16 cellular contexts compared by ENCODE assay signal in genomic region chr3:196320110-196320509, GRCh38. TPM values are rescaled to one million over a fixed set of nuclear protein-coding genes. Genes with fewer than 3 reads are reported as not detected.
A peak's percentile ranks its signal among the peaks of the same experiment; 100 is the strongest.
DNase-seq lines count a peak whose midpoint lies in the region; TF ChIP-seq lines count a peak whose summit lies in the region.
"Had no signal": no experiment of that assay in that cellular context is flagged by ENCODE, and none has a peak within 500 bp of the region (broad histone marks: within the 10 kb centered on the region; RNA-seq: fewer than 3 reads in every experiment).

No MANE protein-coding gene starts in this region.

- no peak overlapping the region for H3K27ac ChIP-seq in HUES6 (ENCODE audit: low read depth, low read length)
- peak overlapping the region; percentile 65 for H3K27ac ChIP-seq in mammary epithelial cell (ENCODE audit: insufficient read depth, low read depth, low read length)
- peak overlapping the region; percentile 24 for H3K27ac ChIP-seq in mesenchymal stem cell (ENCODE audit: low read length, poor library complexity, severe bottlenecking)
- H3K27ac ChIP-seq in transverse colon: no peak overlapping the region
- H3K27ac ChIP-seq: adrenal gland, SK-N-MC, stomach had no signal

- H4K8ac ChIP-seq in mesenchymal stem cell (ENCODE audit: low read length): peak overlapping the region; percentile 33

- H3K14ac ChIP-seq in mesenchymal stem cell (ENCODE audit: low read length in 2 of 2): peak overlapping the region in 1 of 2 experiments; percentile 1

- CTCF ChIA-PET in mammary epithelial cell (lab: Charles Lee; ENCODE audit: low non-redundant PET): no interaction called here

- no peaks in the 10 kb centered on the region for H3K27me3 ChIP-seq in HUES6 (ENCODE audit: control insufficient read depth, insufficient read depth, low read length)
- H3K27me3 ChIP-seq in mammary epithelial cell (ENCODE audit: insufficient read depth, low read length): no peaks in the 10 kb centered on the region
- H3K27me3 ChIP-seq in mesenchymal stem cell (ENCODE audit: control insufficient read depth in 1 of 2, insufficient read depth in 1 of 2, low read length in 2 of 2): no peaks in the 10 kb centered on the region
- H3K27me3 ChIP-seq in transverse colon: no peaks in the 10 kb centered on the region
- H3K27me3 ChIP-seq: adrenal gland, stomach had no signal

- H2AFZ ChIP-seq in mammary epithelial cell (ENCODE audit: low read depth, low read length) (peak overlapping the region; percentile 74), mesenchymal stem cell (ENCODE audit: low read depth, low read length) (no peak overlapping the region)

- peak overlapping the region in 1 of 2 experiments; percentile 76 for H2BK12ac ChIP-seq in mesenchymal stem cell (ENCODE audit: low read length in 2 of 2)

- BruUV-seq in mammary epithelial cell (replicated peaks; lab: Mats Ljungman, UMichigan): no TSS peak

- DNase-seq in NCI-H510A treated with DMSO at 0.1 percent for 48 hours (lab: John Stamatoyannopoulos, UW) (peak; percentile 4), NCI-H510A (lab: John Stamatoyannopoulos, UW) (no peak), mammary epithelial cell (peak; percentile 88), mesenchymal stem cell (no peak), activated gamma-delta T cell treated with Interleukin-2 at 50 U/mL for 16 hours (no peak), transverse colon (no peak), SHP77 (lab: John Stamatoyannopoulos, UW) (no peak)
- DNase-seq: activated CD4-positive, alpha-beta T cell treated with anti-CD3 and anti-CD28 coated beads, Interleukin-2, amount 10 ng/mL, durations not matched to agents 7 days and 5 days; activated T-cell treated with anti-CD3 and anti-CD28 coated beads, Interleukin-2, amount 50 U/mL, for 48 hours; adrenal gland; NCI-H446; OCI-M1; stomach had no signal

- dilution Hi-C loops in mammary epithelial cell (cut with HindIII; ENCODE audit: low sequenced_read_pairs): no loop called here

- H3K4me2 ChIP-seq in mammary epithelial cell (ENCODE audit: insufficient read depth, low read depth, low read length): no peak overlapping the region
- no peak overlapping the region for H3K4me2 ChIP-seq in mesenchymal stem cell (ENCODE audit: low read length, poor library complexity, severe bottlenecking)

- no peak for TF ChIP-seq CTCF in mammary epithelial cell (conservative IDR thresholded peaks at IDR 0.05 in 1 of 2, IDR thresholded peaks at IDR 0.05 in 1 of 2; ENCODE audit: extremely low read depth in 1 of 2, insufficient read depth in 1 of 2, low read depth in 1 of 2, low read length in 2 of 2)
- no peak for TF ChIP-seq CTCF in transverse colon (IDR thresholded peaks at IDR 0.05)

- H3K4me1 ChIP-seq in HUES6 (ENCODE audit: control insufficient read depth, insufficient read depth, low read length): peaks cover 3% of the 10 kb centered on the region; the same call in 1 of the 2 replicates
- peaks cover 28% of the 10 kb centered on the region for H3K4me1 ChIP-seq in mammary epithelial cell (ENCODE audit: insufficient read depth, low read length)
- peaks cover 6% of the 10 kb centered on the region for H3K4me1 ChIP-seq in mesenchymal stem cell (ENCODE audit: control insufficient read depth, insufficient read depth, low read depth, low read length)
- peaks cover 0 to 5% (median 2%) of the 10 kb centered on the region in 4 donors for H3K4me1 ChIP-seq in transverse colon
- H3K4me1 ChIP-seq: adrenal gland had no signal

- H4K91ac ChIP-seq in mesenchymal stem cell (ENCODE audit: low read length): peak overlapping the region; percentile 47

- H3K23ac ChIP-seq in mesenchymal stem cell (ENCODE audit: low read length in 2 of 2): no peak overlapping the region

- H3K79me1 ChIP-seq in mesenchymal stem cell (replicated peaks; ENCODE audit: low read length, poor library complexity, severe bottlenecking): peaks cover 4% of the 10 kb centered on the region

- peak overlapping the region; percentile 5 to 92 for H3K4ac ChIP-seq in mesenchymal stem cell (ENCODE audit: low read depth in 1 of 2, low read length in 2 of 2)

- H2BK120ac ChIP-seq in mesenchymal stem cell (ENCODE audit: low read depth, low read length): peak overlapping the region; percentile 27

- H3K36me3 ChIP-seq in HUES6 (ENCODE audit: control insufficient read depth, insufficient read depth, low read length): no peaks in the 10 kb centered on the region; the same call in 1 of the 2 replicates
- no peaks in the 10 kb centered on the region for H3K36me3 ChIP-seq in mammary epithelial cell (ENCODE audit: insufficient read depth, low read length)
- peaks cover 0 to 3% of the 10 kb centered on the region in 2 experiments for H3K36me3 ChIP-seq in mesenchymal stem cell (ENCODE audit: control insufficient read depth in 1 of 2, insufficient read depth in 2 of 2, low read depth in 1 of 2, low read length in 2 of 2)
- no peaks in the 10 kb centered on the region for H3K36me3 ChIP-seq in transverse colon
- H3K36me3 ChIP-seq: adrenal gland, stomach had no signal

- in situ Hi-C loops in mammary epithelial cell (cut with MboI; ENCODE audit: low sequenced_read_pairs in 2 of 2) (no loop called here), transverse colon (cut with MboI; ENCODE audit: low pct_ligation_motif_present in 1 of 4, low pct_unique_long_range_greater_than_20kb in 1 of 4, low sequenced_read_pairs in 3 of 4) (no loop called here)

- no peak overlapping the region for H2BK15ac ChIP-seq in mesenchymal stem cell (ENCODE audit: low read depth, poor library complexity, severe bottlenecking)

- H3K9ac ChIP-seq in HUES6 (ENCODE audit: low read length) (peak overlapping the region; percentile 22), mammary epithelial cell (ENCODE audit: insufficient read depth, low read length) (no peak overlapping the region), mesenchymal stem cell (ENCODE audit: low read length) (no peak overlapping the region)

- H3K4me3 ChIP-seq in HUES6 (ENCODE audit: low read depth, low read length): no peak overlapping the region
- H3K4me3 ChIP-seq in mammary epithelial cell (replicated peaks in 1 of 3; ENCODE audit: insufficient read depth in 1 of 3, low read depth in 2 of 3, low read length in 3 of 3): no peak overlapping the region
- no peak overlapping the region for H3K4me3 ChIP-seq in mesenchymal stem cell (ENCODE audit: insufficient read depth in 1 of 2, low read depth in 1 of 2, low read length in 2 of 2)
- no peak overlapping the region for H3K4me3 ChIP-seq in transverse colon
- H3K4me3 ChIP-seq: adrenal gland, SK-N-MC, stomach had no signal

- TF ChIP-seq EP300 in transverse colon (IDR thresholded peaks at IDR 0.05; ENCODE audit: low read depth): no peak

- peaks cover 20% of the 10 kb centered on the region for H3K79me2 ChIP-seq in mammary epithelial cell (ENCODE audit: insufficient read depth, low read length)

- peak overlapping the region; percentile 26 to 61 for H3K18ac ChIP-seq in mesenchymal stem cell (ENCODE audit: low read depth in 1 of 2, low read length in 2 of 2)

- H4K20me1 ChIP-seq in mammary epithelial cell (ENCODE audit: insufficient read depth, low read length): no peaks in the 10 kb centered on the region

- no peaks in the 10 kb centered on the region for H3K9me3 ChIP-seq in HUES6 (ENCODE audit: control insufficient read depth, insufficient read depth, low read depth, low read length)
- H3K9me3 ChIP-seq in mammary epithelial cell (replicated peaks; ENCODE audit: insufficient read depth, low read length): no peaks in the 10 kb centered on the region
- H3K9me3 ChIP-seq in mesenchymal stem cell (ENCODE audit: control insufficient read depth, low read length): no peaks in the 10 kb centered on the region
- H3K9me3 ChIP-seq in transverse colon: no peaks in the 10 kb centered on the region
- H3K9me3 ChIP-seq: adrenal gland, stomach had no signal

- H2BK5ac ChIP-seq in mesenchymal stem cell (ENCODE audit: low read depth, low read length, poor library complexity, severe bottlenecking): no peak overlapping the region

- H2AK5ac ChIP-seq in mesenchymal stem cell (ENCODE audit: low read length, severe bottlenecking): peak overlapping the region; percentile 8

- no peak for TF ChIP-seq POLR2A in transverse colon (IDR thresholded peaks at IDR 0.05)

- WGBS in mammary epithelial cell (ENCODE audit: low coverage, missing lambda C conversion rate): 50% methylated on average over 2 of the region's 4 CpGs
- 87% methylated on average over 3 of the region's 4 CpGs for WGBS in mesenchymal stem cell
- 50 to 84% methylated on average over 2 to 4 of the region's 4 CpGs for WGBS in transverse colon (ENCODE audit: low coverage in 1 of 2), 2 donors

- intact Hi-C loops in mammary epithelial cell (cut with micrococcal nuclease) (no loop called here), transverse colon (cut with DNase I; ENCODE audit: low total_unique reads) (no loop called here)

RNA-seq across cellular contexts. Expression of gene DYNLT2B, which starts 2.1 kb away (rescaled TPM):
- total RNA-seq in mammary epithelial cell: 10 to 100 TPM; 10.3 to 17.3 TPM
- polyA plus RNA-seq in mammary epithelial cell: 18.4 TPM
- 7.5 TPM for polyA minus RNA-seq in mammary epithelial cell
- polyA plus RNA-seq in mesenchymal stem cell (2013, experiment 1 of 2): 24.1 TPM
- 24.5 TPM for polyA plus RNA-seq in mesenchymal stem cell (2013, experiment 2 of 2)
- total RNA-seq in transverse colon: 1 to 10 TPM in 3 of 4 donors, not detected in 1; 2.4 to 4.4 (median 3.7) TPM

RNA-seq across cellular contexts. Expression of gene TM4SF19, which starts 18.1 kb away (rescaled TPM):
- not detected for total RNA-seq in mammary epithelial cell
- polyA plus RNA-seq in mammary epithelial cell: 2.2 TPM
- polyA minus RNA-seq in mammary epithelial cell: 5.2 TPM
- polyA plus RNA-seq in mesenchymal stem cell (2013, experiment 1 of 2): 7.3 TPM
- polyA plus RNA-seq in mesenchymal stem cell (2013, experiment 2 of 2): 8.7 TPM
- not detected for total RNA-seq in transverse colon
- total RNA-seq: A673; activated CD4-positive, alpha-beta T cell treated with anti-CD3 and anti-CD28 coated beads, Interleukin-2, amount 10 ng/mL, durations not matched to agents 7 days and 5 days; stomach had no signal

RNA-seq across cellular contexts. Expression of gene PCYT1A, which starts 32.6 kb away (rescaled TPM):
- total RNA-seq in mammary epithelial cell (100 to 1,000 TPM; 103 to 175 TPM), transverse colon (100 to 1,000 TPM in 1 of 4 donors, 10 to 100 TPM in 3; 50.1 to 104 (median 76.2) TPM)
- 71.1 TPM for polyA plus RNA-seq in mammary epithelial cell
- 390 TPM for polyA minus RNA-seq in mammary epithelial cell
- polyA plus RNA-seq in mesenchymal stem cell (2013, experiment 1 of 2): 61.2 TPM
- 60.2 TPM for polyA plus RNA-seq in mesenchymal stem cell (2013, experiment 2 of 2)

Comparison
In these comparisons a context has a peak if more than half of its experiments do, and no peak if none do; other contexts are left out.
1. DNase-seq: peak in NCI-H510A treated with DMSO at 0.1 percent for 48 hours (single experiment) and mammary epithelial cell (single experiment); none in NCI-H510A (single experiment), mesenchymal stem cell (single experiment), activated gamma-delta T cell treated with Interleukin-2 at 50 U/mL for 16 hours (single experiment), transverse colon (single experiment) and SHP77 (0 of 2).
2. H3K27ac ChIP-seq: peak in mammary epithelial cell (single experiment) and mesenchymal stem cell (single experiment); none in HUES6 (single experiment) and transverse colon (0 of 4).